ENCODE assay signal across 1 cellular context in genomic region chr3:128151758-128152274, GRCh38.
TF ChIP-seq lines count a peak whose summit lies in the region.

No MANE protein-coding gene starts in this region.

TF ChIP-seq in HepG2, 621 proteins besides CTCF, POLR2A, EP300 and RAD21 (continued from another document and continues in another):
- TF ChIP-seq EED (CRISPR knock-in tag; IDR thresholded peaks at IDR 0.05) (no peak), KDM6A (CRISPR knock-in tag; IDR thresholded peaks at IDR 0.05; ENCODE audit: low read depth) (peak; percentile 87), ZNF225 (CRISPR knock-in tag; IDR thresholded peaks at IDR 0.05) (no peak; the same call in 1 of the 2 replicates), ZNF329 (CRISPR knock-in tag; IDR thresholded peaks at IDR 0.05; ENCODE audit: low read depth) (no peak), PAX8 (CRISPR knock-in tag; IDR thresholded peaks at IDR 0.05; ENCODE audit: borderline replicate concordance) (no peak), MBD4 (IDR thresholded peaks at IDR 0.05; ENCODE audit: borderline replicate concordance, low read length) (no peak), ZNF782 (CRISPR knock-in tag; IDR thresholded peaks at IDR 0.05; ENCODE audit: borderline replicate concordance) (no peak), MAFF (IDR thresholded peaks at IDR 0.05; ENCODE audit: low read depth, low read length) (no peak), MTA1 (CRISPR knock-in tag; IDR thresholded peaks at IDR 0.05; ENCODE audit: borderline replicate concordance) (no peak), ZMYM3 (CRISPR knock-in tag; IDR thresholded peaks at IDR 0.05) (peak; percentile 23; the same call in 1 of the 2 replicates), LBX2 (CRISPR knock-in tag; IDR thresholded peaks at IDR 0.05; ENCODE audit: borderline replicate concordance) (no peak), IRF2 (CRISPR knock-in tag; IDR thresholded peaks at IDR 0.05) (peak; percentile 57; the same call in 1 of the 2 replicates), SNRNP70 (IDR thresholded peaks at IDR 0.05; ENCODE audit: low read depth, low read length) (no peak), MED13 (CRISPR knock-in tag; IDR thresholded peaks at IDR 0.05) (no peak), HIVEP1 (CRISPR knock-in tag; IDR thresholded peaks at IDR 0.05) (no peak), THAP9 (CRISPR knock-in tag; IDR thresholded peaks at IDR 0.05; ENCODE audit: borderline replicate concordance) (no peak), ZFP36L1 (CRISPR knock-in tag; IDR thresholded peaks at IDR 0.05) (no peak), GPBP1L1 (CRISPR knock-in tag; IDR thresholded peaks at IDR 0.05) (no peak), ZBTB42 (CRISPR knock-in tag; IDR thresholded peaks at IDR 0.05) (no peak), ZNF407 (CRISPR knock-in tag; IDR thresholded peaks at IDR 0.05; ENCODE audit: not compliant biosample characterization) (no peak), KAT7 (CRISPR knock-in tag; IDR thresholded peaks at IDR 0.05; ENCODE audit: borderline replicate concordance) (0 out of 2 replicates have a peak, but pooled peaks have one; percentile 37), TAF15 (IDR thresholded peaks at IDR 0.05; ENCODE audit: low read depth, low read length, poor library complexity, severe bottlenecking) (no peak), ISX (CRISPR knock-in tag; conservative IDR thresholded peaks at IDR 0.05) (no peak), ZBTB25 (CRISPR knock-in tag; IDR thresholded peaks at IDR 0.05) (peak; percentile 66; the same call in 1 of the 2 replicates), ZNF891 (CRISPR knock-in tag; IDR thresholded peaks at IDR 0.05) (no peak), ZNF337 (CRISPR knock-in tag; IDR thresholded peaks at IDR 0.05; ENCODE audit: borderline replicate concordance, low read depth) (no peak), KLF11 (CRISPR knock-in tag; IDR thresholded peaks at IDR 0.05) (0 out of 2 replicates have a peak, but pooled peaks have one; percentile 63), ZNF570 (CRISPR knock-in tag; IDR thresholded peaks at IDR 0.05; ENCODE audit: borderline replicate concordance) (no peak), ELK4 (CRISPR knock-in tag; IDR thresholded peaks at IDR 0.05; ENCODE audit: borderline replicate concordance) (no peak), TSC22D2 (CRISPR knock-in tag; IDR thresholded peaks at IDR 0.05; ENCODE audit: borderline replicate concordance) (no peak), MIXL1 (CRISPR knock-in tag; IDR thresholded peaks at IDR 0.05) (peak; percentile 85), NFYC (CRISPR knock-in tag; IDR thresholded peaks at IDR 0.05) (peak; percentile 46), GZF1 (CRISPR knock-in tag; IDR thresholded peaks at IDR 0.05) (no peak), ISL2 (CRISPR knock-in tag; IDR thresholded peaks at IDR 0.05) (no peak), MTA3 (CRISPR knock-in tag; IDR thresholded peaks at IDR 0.05) (no peak), ZNF160 (CRISPR knock-in tag; IDR thresholded peaks at IDR 0.05) (no peak), TFDP1 (CRISPR knock-in tag; IDR thresholded peaks at IDR 0.05; ENCODE audit: borderline replicate concordance) (peak; percentile 88; the same call in 1 of the 2 replicates), RAD51 (IDR thresholded peaks at IDR 0.05; ENCODE audit: borderline replicate concordance) (no peak), SRF (IDR thresholded peaks at IDR 0.05; ENCODE audit: low read depth, low read length) (no peak), MAFG (CRISPR knock-in tag; IDR thresholded peaks at IDR 0.05) (no peak), DRAP1 (CRISPR knock-in tag; IDR thresholded peaks at IDR 0.05) (peak; percentile 68), ZSCAN30 (CRISPR knock-in tag; IDR thresholded peaks at IDR 0.05) (no peak), ZNF33A (CRISPR knock-in tag; IDR thresholded peaks at IDR 0.05; ENCODE audit: borderline replicate concordance) (no peak), HDAC2 (CRISPR knock-in tag; IDR thresholded peaks at IDR 0.05) (peak; percentile 81; the same call in 1 of the 2 replicates), ZNF230 (CRISPR knock-in tag; IDR thresholded peaks at IDR 0.05) (no peak)
